Comparison of ENCODE assay signal across 10 cellular contexts in the genomic region with DNA sequence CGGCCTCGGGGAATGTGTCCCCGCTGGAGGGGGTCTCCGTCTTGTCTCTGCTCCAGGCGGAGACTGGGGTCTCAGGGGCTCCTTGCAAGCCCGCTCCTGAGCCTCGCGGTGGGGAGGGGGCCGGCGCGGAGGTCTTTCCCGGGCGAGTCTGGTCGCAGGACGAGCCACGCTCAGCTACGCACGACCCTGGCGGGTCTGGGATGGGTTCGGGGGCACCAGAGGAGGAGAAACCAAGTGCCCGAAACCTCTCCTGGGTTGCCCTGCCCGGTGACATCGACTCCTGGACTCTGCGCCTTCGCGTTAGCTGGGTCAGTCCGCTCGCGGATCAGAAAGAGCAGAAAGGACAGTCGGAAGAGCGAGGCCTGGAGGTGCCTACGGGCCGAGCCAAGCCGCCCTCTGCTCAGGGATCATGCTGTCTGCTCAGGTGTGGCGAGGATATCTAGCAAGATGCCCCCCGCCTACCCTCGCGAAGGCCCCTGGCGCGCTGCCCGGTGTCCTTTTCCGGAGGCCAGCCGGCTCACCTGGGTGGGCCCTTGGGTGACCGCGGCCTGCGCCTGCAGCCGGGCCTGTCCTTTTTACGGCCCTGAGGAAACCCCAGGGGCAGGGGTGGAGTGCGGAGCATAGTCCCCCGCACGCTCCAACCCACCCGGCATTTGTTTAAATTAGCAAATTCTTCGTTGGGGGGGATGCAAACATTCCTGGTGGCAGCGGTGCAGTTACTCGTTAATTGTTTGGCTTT. TPM values are rescaled to one million over a fixed set of nuclear protein-coding genes. Genes with fewer than 3 reads are reported as not detected.
A peak's percentile ranks its signal among the peaks of the same experiment; 100 is the strongest.
DNase-seq lines count a peak whose midpoint lies in the region; ATAC-seq, FAIRE-seq and TF ChIP-seq lines count a peak whose summit lies in the region.
"Had no signal": no experiment of that assay in that cellular context is flagged by ENCODE, and none has a peak within 500 bp of the region (broad histone marks: within the 10 kb centered on the region; RNA-seq: fewer than 3 reads in every experiment).

No MANE protein-coding gene starts in this region.

- no peak overlapping the region for H3K27ac ChIP-seq in HepG2 (ENCODE audit: extremely low read length, insufficient read depth, low read length)
- no peak overlapping the region for H3K27ac ChIP-seq in testis

- TF ChIP-seq EP300 in HepG2 (IDR thresholded peaks at IDR 0.05; ENCODE audit: low read depth in 2 of 2, low read length in 2 of 2) (no peak), HepG2 (CRISPR knock-in tag; IDR thresholded peaks at IDR 0.05; ENCODE audit: borderline replicate concordance) (no peak)

- H3K36me3 ChIP-seq in HepG2 (replicated peaks in 1 of 2; ENCODE audit: control insufficient read depth in 1 of 2, insufficient read depth in 2 of 2, low read length in 2 of 2) (peaks cover 2 to 22% of the 10 kb centered on the region in 2 experiments; a peak in 4 of 5 replicates), testis (ENCODE audit: low read depth, missing control alignments) (no peaks in the 10 kb centered on the region)

- no peak for FAIRE-seq in HepG2 (lab: Jason Lieb, UNC)
- FAIRE-seq: H54 had no signal

- no peak for TF ChIP-seq RAD21 in HepG2 (CRISPR knock-in tag; IDR thresholded peaks at IDR 0.05)

- 96% methylated on average over 48 of the region's 55 CpGs for WGBS in HepG2 (ENCODE audit: low lambda C conversion rate)
- WGBS in testis, 2 donors = 25 to 42% methylated on average over 5 to 50 of the region's 55 CpGs

- H3K4me3 Mint-ChIP-seq in activated naive CD4-positive, alpha-beta T cell treated with anti-CD3 and anti-CD28 coated beads for 36 hours = peak overlapping the region; percentile 54
- peak overlapping the region; percentile 39 for H3K4me3 Mint-ChIP-seq in activated naive CD8-positive, alpha-beta T cell treated with anti-CD3 and anti-CD28 coated beads, Interleukin-2, amount 10 ng/mL, durations not matched to agents 7 days and 5 days

- H2AFZ ChIP-seq in HepG2 (ENCODE audit: low read length) = no peak overlapping the region

- no peak overlapping the region for H3K27ac Mint-ChIP-seq in activated naive CD4-positive, alpha-beta T cell treated with anti-CD3 and anti-CD28 coated beads for 36 hours
- peak overlapping the region; percentile 56 for H3K27ac Mint-ChIP-seq in activated naive CD8-positive, alpha-beta T cell treated with anti-CD3 and anti-CD28 coated beads, Interleukin-2, amount 10 ng/mL, durations not matched to agents 7 days and 5 days

- no peaks in the 10 kb centered on the region for H3K9me3 Mint-ChIP-seq in activated naive CD4-positive, alpha-beta T cell treated with anti-CD3 and anti-CD28 coated beads for 36 hours
- H3K9me3 Mint-ChIP-seq in activated naive CD8-positive, alpha-beta T cell treated with anti-CD3 and anti-CD28 coated beads, Interleukin-2, amount 10 ng/mL, durations not matched to agents 7 days and 5 days = no peaks in the 10 kb centered on the region

- peaks cover 17% of the 10 kb centered on the region for H3K4me1 Mint-ChIP-seq in activated naive CD4-positive, alpha-beta T cell treated with anti-CD3 and anti-CD28 coated beads for 36 hours (ENCODE audit: low read depth)
- H3K4me1 Mint-ChIP-seq in activated naive CD8-positive, alpha-beta T cell treated with anti-CD3 and anti-CD28 coated beads, Interleukin-2, amount 10 ng/mL, durations not matched to agents 7 days and 5 days = no peaks in the 10 kb centered on the region

- no peak for DNase-seq in activated naive CD4-positive, alpha-beta T cell treated with anti-CD3 and anti-CD28 coated beads for 36 hours
- no peak for DNase-seq in activated naive CD4-positive, alpha-beta T cell treated with Interleukin-2 at 50 U/mL for 16 hours
- no peak for DNase-seq in activated naive CD8-positive, alpha-beta T cell treated with anti-CD3 and anti-CD28 coated beads, Interleukin-2, amount 10 ng/mL, durations not matched to agents 7 days and 5 days
- no peak for DNase-seq in HepG2 (ENCODE audit: low spot score)
- no peak for DNase-seq in testis
- no peak for DNase-seq in 8988T
- DNase-seq in DMS153 treated with DMSO at 0.1 percent for 48 hours (lab: John Stamatoyannopoulos, UW; ENCODE audit: unreplicated experiment) = no peak
- DNase-seq in medulla oblongata (ENCODE audit: extremely low spot score) = no peak
- DNase-seq: NCI-H2171 treated with DMSO at 0.1 percent for 48 hours had no signal

- POLR2A ChIA-PET in activated naive CD8-positive, alpha-beta T cell treated with anti-CD3 and anti-CD28 coated beads, Interleukin-2, amount 10 ng/mL, durations not matched to agents 7 days and 5 days (lab: Charles Lee) = no interaction called here
- POLR2A ChIA-PET in HepG2 (lab: Yijun Ruan, JAX) = no interaction called here

- no peaks in the 10 kb centered on the region for H3K9me3 ChIP-seq in HepG2 (ENCODE audit: low read length)
- H3K9me3 ChIP-seq in testis = no peaks in the 10 kb centered on the region

- ATAC-seq in activated naive CD8-positive, alpha-beta T cell treated with anti-CD3 and anti-CD28 coated beads, Interleukin-2, amount 10 ng/mL, durations not matched to agents 7 days and 5 days (ENCODE audit: low read depth) = no peak
- ATAC-seq in HepG2 = no peak; the same call in 2 of the 3 replicates

- no peaks in the 10 kb centered on the region for H4K20me1 ChIP-seq in HepG2 (ENCODE audit: insufficient read depth, low read length)

- intact Hi-C loops in activated naive CD4-positive, alpha-beta T cell treated with anti-CD3 and anti-CD28 coated beads for 36 hours (cut with micrococcal nuclease) = no loop called here
- intact Hi-C loops in HepG2 (cut with micrococcal nuclease; ENCODE audit: unreplicated experiment) (no loop called here), testis (cut with DNase I; ENCODE audit: low total_unique reads) (no loop called here)

- H3K4me1 ChIP-seq in HepG2 (ENCODE audit: insufficient read depth, low read length) (no peaks in the 10 kb centered on the region), testis (no peaks in the 10 kb centered on the region)

- no peaks in the 10 kb centered on the region for H3K79me2 ChIP-seq in HepG2 (ENCODE audit: insufficient read depth, low read length)

- in situ Hi-C loops in HepG2 (cut with HindIII; ENCODE audit: extremely low pct_ligation_motif_present, low pct_unique_long_range_greater_than_20kb) = no loop called here

- no peaks in the 10 kb centered on the region for H3K27me3 ChIP-seq in HepG2 (ENCODE audit: control insufficient read depth in 1 of 2, insufficient read depth in 2 of 2, low read length in 2 of 2)
- H3K27me3 ChIP-seq in testis = no peaks in the 10 kb centered on the region

- TF ChIP-seq CTCF in HepG2 (CRISPR knock-in tag; IDR thresholded peaks at IDR 0.05) (no peak), testis (IDR thresholded peaks at IDR 0.05) (no peak)

- H3K9ac ChIP-seq in HepG2 (ENCODE audit: insufficient read depth, low read depth, low read length) = no peak overlapping the region

- no TSS peak for BruUV-seq in HepG2 (replicated peaks; lab: Mats Ljungman, UMichigan)

- H3K4me3 ChIP-seq in HepG2 (replicated peaks in 1 of 3; ENCODE audit: insufficient read depth in 1 of 3, low read depth in 2 of 3, low read length in 3 of 3) (no peak overlapping the region), testis (peak overlapping the region; percentile 43)

- H3K4me2 ChIP-seq in HepG2 (ENCODE audit: low read depth, low read length) = no peak overlapping the region

- CTCF ChIA-PET in activated naive CD4-positive, alpha-beta T cell treated with anti-CD3 and anti-CD28 coated beads for 36 hours (lab: Charles Lee) = interaction anchor here (0.5 to 0.6 kb wide), 2 partner anchors 127 to 174 kb away, joined by 3 to 4 read pairs; no protein-coding TSS in a partner anchor
- CTCF ChIA-PET in HepG2 (lab: Yijun Ruan, JAX; ENCODE audit: low intra/inter-chr PET ratio, low total read pairs) = no interaction called here

- H3K27me3 Mint-ChIP-seq in activated naive CD4-positive, alpha-beta T cell treated with anti-CD3 and anti-CD28 coated beads for 36 hours (ENCODE audit: low read depth) = peaks cover 55% of the 10 kb centered on the region
- peaks cover 67% of the 10 kb centered on the region for H3K27me3 Mint-ChIP-seq in activated naive CD8-positive, alpha-beta T cell treated with anti-CD3 and anti-CD28 coated beads, Interleukin-2, amount 10 ng/mL, durations not matched to agents 7 days and 5 days

- H3K36me3 Mint-ChIP-seq in activated naive CD4-positive, alpha-beta T cell treated with anti-CD3 and anti-CD28 coated beads for 36 hours (ENCODE audit: low read depth) = peaks cover 2% of the 10 kb centered on the region
- H3K36me3 Mint-ChIP-seq in activated naive CD8-positive, alpha-beta T cell treated with anti-CD3 and anti-CD28 coated beads, Interleukin-2, amount 10 ng/mL, durations not matched to agents 7 days and 5 days = no peaks in the 10 kb centered on the region

- TF ChIP-seq POLR2A in HepG2 (IDR thresholded peaks at IDR 0.05; ENCODE audit: insufficient read depth in 1 of 2, low read depth in 2 of 2, low read length in 2 of 2) (no peak), testis (IDR thresholded peaks at IDR 0.05) (no peak)

RNA-seq across cellular contexts. Expression of gene SNORC, which starts 58.7 kb away (rescaled TPM):
- total RNA-seq in activated naive CD4-positive, alpha-beta T cell treated with anti-CD3 and anti-CD28 coated beads for 36 hours = 1 to 10 TPM in 1 of 2 experiments, under 1 TPM in 1; 0.72 to 1.1 TPM
- 1 to 10 TPM; 1.5 to 2.1 TPM for total RNA-seq in activated naive CD8-positive, alpha-beta T cell treated with anti-CD3 and anti-CD28 coated beads, Interleukin-2, amount 10 ng/mL, durations not matched to agents 7 days and 5 days
- 48.5 and 86.1 TPM in 2 replicates for total RNA-seq in HepG2 (2016; rRNA removed; fragmentation: Illumina TruSeq; extraction: Trizol)
- total RNA-seq in HepG2 (2016; cell fraction: cytosol; rRNA removed; fragmentation: Illumina TruSeq; extraction: Trizol; ENCODE audit: low read depth) = 64.6 and 82.7 TPM in 2 replicates
- total RNA-seq in HepG2 (2016; cell fraction: insoluble cytoplasmic fraction; rRNA removed; fragmentation: Illumina TruSeq; extraction: Trizol) = 52.1 and 76.7 TPM in 2 replicates
- 71.1 and 75.3 TPM in 2 replicates for total RNA-seq in HepG2 (2016; cell fraction: membrane; rRNA removed; fragmentation: Illumina TruSeq; extraction: Trizol)
- total RNA-seq in HepG2 (2016; cell fraction: nucleus; rRNA removed; fragmentation: Illumina TruSeq; extraction: Trizol) = 47.7 and 55.5 TPM in 2 replicates
- 59.1 and 62.9 TPM in 2 replicates for polyA plus RNA-seq in HepG2 (2011; rRNA removed)
- polyA plus RNA-seq in HepG2 (2011; cell fraction: cytosol; rRNA removed) = 45.6 and 94.4 TPM in 2 replicates
- polyA plus RNA-seq in HepG2 (2011; cell fraction: nucleus; rRNA removed) = 87.4 and 124 TPM in 2 replicates
- 42.0 and 51.4 TPM in 2 replicates for polyA plus RNA-seq in HepG2 (2012)
- 125 and 134 TPM in 2 replicates for polyA plus RNA-seq in HepG2 (2016; cell fraction: cytosol; fragmentation: Illumina TruSeq; extraction: Trizol; ENCODE audit: low read depth)
- 60.9 and 75.2 TPM in 2 replicates for polyA plus RNA-seq in HepG2 (2016; cell fraction: insoluble cytoplasmic fraction; fragmentation: Illumina TruSeq; extraction: Trizol; ENCODE audit: low read depth)
- 102 and 104 TPM in 2 replicates for polyA plus RNA-seq in HepG2 (2016; cell fraction: membrane; fragmentation: Illumina TruSeq; extraction: Trizol; ENCODE audit: low read depth)
- polyA plus RNA-seq in HepG2 (2016; cell fraction: nucleus; fragmentation: Illumina TruSeq; extraction: Trizol; ENCODE audit: insufficient read depth, low read depth) = 136 and 150 TPM in 2 replicates
- polyA minus RNA-seq in HepG2 (2011; rRNA and poly(A)+ RNA removed; ENCODE audit: low replicate concordance) = 5.3 and 89.5 TPM in 2 replicates
- 57.5 and 73.7 TPM in 2 replicates for polyA minus RNA-seq in HepG2 (2011; cell fraction: cytosol; rRNA and poly(A)+ RNA removed)
- polyA minus RNA-seq in HepG2 (2011; cell fraction: nucleus; rRNA and poly(A)+ RNA removed) = 27.3 and 30.6 TPM in 2 replicates
- 10 to 100 TPM; 14.5 to 15.9 TPM for total RNA-seq in testis
- polyA plus RNA-seq in testis (ENCODE audit: insufficient read depth, low read depth, low replicate concordance) = 7.3 TPM

Comparison
In these comparisons a context has a peak if more than half of its experiments do, and no peak if none do; other contexts are left out.
1. H3K4me3 ChIP-seq: peak in testis (2 of 2); none in HepG2 (0 of 3).
2. RNA of gene SNORC, which starts 58.7 kb away (total RNA-seq): 47.7 to 86.1 TPM in HepG2 and 14.5 to 15.9 TPM in testis; 1.5 to 2.1 TPM in activated naive CD8-positive, alpha-beta T cell treated with anti-CD3 and anti-CD28 coated beads, Interleukin-2, amount 10 ng/mL, durations not matched to agents 7 days and 5 days and 0.72 to 1.1 TPM in activated naive CD4-positive, alpha-beta T cell treated with anti-CD3 and anti-CD28 coated beads for 36 hours; every median in the first group is over 4 times any median in the second.